In genomic region chrX:139559383-139560042, GRCh38 we compare ENCODE assay signal across 8 cellular contexts. TPM values are rescaled to one million over a fixed set of nuclear protein-coding genes. Genes with fewer than 3 reads are reported as not detected.
DNase-seq lines count a peak whose midpoint lies in the region; ATAC-seq and TF ChIP-seq lines count a peak whose summit lies in the region.

No MANE protein-coding gene starts in this region.

- H4K20me1 ChIP-seq in KMS-11 (ENCODE audit: insufficient read depth): no peaks in the 10 kb centered on the region

- no peaks in the 10 kb centered on the region for H3K27me3 ChIP-seq in KMS-11 (ENCODE audit: insufficient read depth, low read depth)

- DNase-seq in activated CD4-positive, alpha-beta T cell treated with anti-CD3 and anti-CD28 coated beads, Interleukin-2, amount 10 ng/mL, durations not matched to agents 24 days and 14 days: peak; percentile 58
- DNase-seq in activated CD4-positive, alpha-beta T cell treated with anti-CD3 and anti-CD28 coated beads for 1 hour: no peak
- DNase-seq in SW480 (ENCODE audit: low spot score) (peak; percentile 66), iPS DF 19.7 (ENCODE audit: low read depth, low spot score) (peak; percentile 15)
- DNase-seq in stimulated activated naive CD8-positive, alpha-beta T cell treated with anti-CD3 and anti-CD28 coated beads, Interleukin-15, Interleukin-2, amounts not matched to agents 100 U/mL and 50 U/mL, for 24 hours: peak; percentile 6
- no peak for DNase-seq in activated effector memory CD4-positive, alpha-beta T cell treated with anti-CD3 and anti-CD28 coated beads, Interleukin-2, amount 50 U/mL, for 16 hours

- H3K27ac ChIP-seq in KMS-11: no peak overlapping the region

- no peaks in the 10 kb centered on the region for H3K36me3 ChIP-seq in KMS-11 (ENCODE audit: insufficient read depth)

- intact Hi-C loops in activated CD4-positive, alpha-beta T cell treated with anti-CD3 and anti-CD28 coated beads, Interleukin-2, amount 10 ng/mL, durations not matched to agents 24 days and 14 days (cut with micrococcal nuclease): no loop called here

- no peak overlapping the region for H3K4me2 ChIP-seq in KMS-11

- no peak overlapping the region for H3K4me3 Mint-ChIP-seq in activated CD4-positive, alpha-beta T cell treated with anti-CD3 and anti-CD28 coated beads, Interleukin-2, amount 10 ng/mL, durations not matched to agents 24 days and 14 days

- no peaks in the 10 kb centered on the region for H3K27me3 Mint-ChIP-seq in activated CD4-positive, alpha-beta T cell treated with anti-CD3 and anti-CD28 coated beads, Interleukin-2, amount 10 ng/mL, durations not matched to agents 24 days and 14 days

- H3K79me2 ChIP-seq in KMS-11 (ENCODE audit: insufficient read depth, low read depth): no peaks in the 10 kb centered on the region

- H3K4me3 ChIP-seq in KMS-11 (IDR thresholded peaks at IDR 0.05; ENCODE audit: insufficient read depth, low read depth, low read length): no peak overlapping the region

- no peaks in the 10 kb centered on the region for H3K4me1 Mint-ChIP-seq in activated CD4-positive, alpha-beta T cell treated with anti-CD3 and anti-CD28 coated beads, Interleukin-2, amount 10 ng/mL, durations not matched to agents 24 days and 14 days

- no peaks in the 10 kb centered on the region for H3K4me1 ChIP-seq in KMS-11 (ENCODE audit: low read depth, poor library complexity, severe bottlenecking)

- TF ChIP-seq CTCF in KMS-11 (conservative IDR thresholded peaks at IDR 0.05; ENCODE audit: low read depth, low read length): peak; percentile 45

- peak; percentile 91 for ATAC-seq in GM21619 (IDR thresholded peaks at IDR 0.05; ENCODE audit: unreplicated experiment)
- ATAC-seq in stimulated activated naive CD8-positive, alpha-beta T cell treated with anti-CD3 and anti-CD28 coated beads, Interleukin-15, Interleukin-2, amounts not matched to agents 100 U/mL and 50 U/mL, for 24 hours: no peak

- no peak overlapping the region for H3K9ac ChIP-seq in KMS-11

- H3K36me3 Mint-ChIP-seq in activated CD4-positive, alpha-beta T cell treated with anti-CD3 and anti-CD28 coated beads, Interleukin-2, amount 10 ng/mL, durations not matched to agents 24 days and 14 days (ENCODE audit: low read depth): no peaks in the 10 kb centered on the region

- no peaks in the 10 kb centered on the region for H3K9me3 Mint-ChIP-seq in activated CD4-positive, alpha-beta T cell treated with anti-CD3 and anti-CD28 coated beads, Interleukin-2, amount 10 ng/mL, durations not matched to agents 24 days and 14 days

- no peak overlapping the region for H3K27ac Mint-ChIP-seq in activated CD4-positive, alpha-beta T cell treated with anti-CD3 and anti-CD28 coated beads, Interleukin-2, amount 10 ng/mL, durations not matched to agents 24 days and 14 days

- H2AFZ ChIP-seq in KMS-11 (ENCODE audit: low read depth): no peak overlapping the region

RNA-seq across cellular contexts. Expression of gene F9, which starts 29.0 kb away (rescaled TPM):
- total RNA-seq in activated CD4-positive, alpha-beta T cell treated with anti-CD3 and anti-CD28 coated beads, Interleukin-2, amount 10 ng/mL, durations not matched to agents 24 days and 14 days: not detected in 2 replicates

Comparison
In these comparisons a context has a peak if more than half of its experiments do, and no peak if none do; other contexts are left out.
1. DNase-seq: peak in activated CD4-positive, alpha-beta T cell treated with anti-CD3 and anti-CD28 coated beads, Interleukin-2, amount 10 ng/mL, durations not matched to agents 24 days and 14 days (single experiment), SW480 (single experiment), iPS DF 19.7 (single experiment) and stimulated activated naive CD8-positive, alpha-beta T cell treated with anti-CD3 and anti-CD28 coated beads, Interleukin-15, Interleukin-2, amounts not matched to agents 100 U/mL and 50 U/mL, for 24 hours (single experiment); none in activated CD4-positive, alpha-beta T cell treated with anti-CD3 and anti-CD28 coated beads for 1 hour (single experiment) and activated effector memory CD4-positive, alpha-beta T cell treated with anti-CD3 and anti-CD28 coated beads, Interleukin-2, amount 50 U/mL, for 16 hours (single experiment).